Comparison of ENCODE assay signal across 30 cellular contexts in genomic region chr20:20173269-20173668, GRCh38.
"Had no signal": no experiment of that assay in that cellular context is flagged by ENCODE, and none has a peak within 500 bp of the region (broad histone marks: within the 10 kb centered on the region; RNA-seq: fewer than 3 reads in every experiment).

No MANE protein-coding gene starts in this region.

- FAIRE-seq: bronchial epithelial cell, colon had no signal

- DNase-seq: activated B cell treated with CpG ODN at 0.5 μM for 24 hours; activated CD4-positive, alpha-beta T cell treated with anti-CD3 and anti-CD28 coated beads for 48 hours; activated CD4-positive, alpha-beta T cell treated with anti-CD3 and anti-CD28 coated beads, Interleukin-2, amount 50 U/mL, for 1 hour; activated CD4-positive, alpha-beta T cell treated with anti-CD3 and anti-CD28 coated beads, Interleukin-2, amount 50 U/mL, for 48 hours; activated CD8-positive, alpha-beta memory T cell treated with anti-CD3 and anti-CD28 coated beads for 24 hours; activated CD8-positive, alpha-beta T cell treated with anti-CD3 and anti-CD28 coated beads for 36 hours; activated effector memory CD4-positive, alpha-beta T cell treated with Interleukin-2 at 50 U/mL for 16 hours; activated gamma-delta T cell treated with Interleukin-2 at 50 U/mL for 16 hours; activated naive CD4-positive, alpha-beta T cell treated with anti-CD3 and anti-CD28 coated beads, Interleukin-2, amount 50 U/mL, for 16 hours; activated naive CD4-positive, alpha-beta T cell treated with Interleukin-2 at 50 U/mL for 16 hours; activated T-cell treated with anti-CD3 and anti-CD28 coated beads, Interleukin-2, amount 50 U/mL, for 4 hours; amniotic stem cell; anterior cingulate cortex; brain microvascular endothelial cell; central memory CD4-positive, alpha-beta T cell; cortex of kidney; dermis blood vessel endothelial cell; effector CD4-positive, alpha-beta T cell; effector memory CD8-positive, alpha-beta T cell; erythroblast; foreskin melanocyte; T-helper 1 cell; T-helper 17 cell; T1000; WERI-Rb-1 had no signal

- ATAC-seq: activated CD4-positive, CD25-positive, alpha-beta regulatory T cell treated with anti-CD3 and anti-CD28 coated beads, Interleukin-2, amount 50 U/mL, for 24 hours; activated CD8-positive, alpha-beta T cell treated with anti-CD3 and anti-CD28 coated beads for 36 hours; activated T-cell treated with anti-CD3 and anti-CD28 coated beads, Interleukin-2, amount 50 U/mL, for 4 hours; activated T-helper 17 cell treated with anti-CD3 and anti-CD28 coated beads, Interleukin-2, amount 50 U/mL, for 72 hours; effector memory CD8-positive, alpha-beta T cell; gastroesophageal sphincter; T-helper 17 cell had no signal
